18 cellular contexts compared by ENCODE assay signal in the genomic region with DNA sequence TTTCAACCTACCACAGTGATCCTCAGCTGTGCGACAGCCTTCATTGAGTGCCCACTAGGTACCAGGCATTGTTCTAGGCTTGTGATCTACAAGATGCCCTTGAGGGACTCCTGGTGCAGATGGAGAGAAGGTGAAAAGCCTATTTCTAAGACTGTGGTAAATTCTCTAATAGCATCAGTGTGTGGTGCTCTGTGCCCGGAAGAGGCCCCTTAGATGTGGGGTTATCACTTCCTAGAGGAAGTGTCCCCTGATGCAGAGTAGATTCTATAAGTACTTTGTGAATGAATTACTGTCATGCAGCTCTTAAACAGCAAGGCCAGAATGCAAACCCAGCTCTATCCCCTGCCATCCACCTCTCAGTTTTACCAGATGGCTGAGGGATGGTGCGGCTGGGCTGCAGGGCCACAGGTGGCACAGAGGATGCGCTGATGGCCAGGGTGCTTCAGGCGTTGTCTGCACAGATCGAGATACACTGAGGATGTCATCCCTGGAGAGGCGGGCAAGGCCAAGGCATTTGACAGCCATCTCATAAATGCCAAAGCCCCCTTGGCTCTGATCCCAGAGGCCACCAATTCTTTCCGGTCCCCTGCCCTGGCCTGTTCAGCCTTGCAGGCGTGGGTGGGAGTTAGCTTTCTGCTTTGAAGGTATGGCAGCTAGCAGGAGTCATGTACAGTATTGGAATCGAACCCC.
DNase-seq lines count a peak whose midpoint lies in the region; ATAC-seq and TF ChIP-seq lines count a peak whose summit lies in the region.
"Had no signal": no experiment of that assay in that cellular context is flagged by ENCODE, and none has a peak within 500 bp of the region (broad histone marks: within the 10 kb centered on the region; RNA-seq: fewer than 3 reads in every experiment).

No MANE protein-coding gene starts in this region.

- H3K4ac ChIP-seq in H9 (ENCODE audit: low read depth, low read length) = no peak overlapping the region

- H3K27me3 Mint-ChIP-seq in activated CD8-positive, alpha-beta memory T cell treated with anti-CD3 and anti-CD28 coated beads, Interleukin-2, amount 10 ng/mL, durations not matched to agents 7 days and 5 days = peaks cover 81% of the 10 kb centered on the region
- peaks cover 2% of the 10 kb centered on the region for H3K27me3 Mint-ChIP-seq in H9 (ENCODE audit: low read depth)
- H3K27me3 Mint-ChIP-seq in T-helper 2 cell treated with Interferon-gamma antibody and Interleukin-4, amounts not matched to agents 5 μg/mL and 100 μg/mL, for 36 hours (ENCODE audit: low read depth) = peaks cover 54% of the 10 kb centered on the region
- peaks cover 7 to 22% (median 18%) of the 10 kb centered on the region in 3 donors for H3K27me3 Mint-ChIP-seq in immature natural killer cell (ENCODE audit: low read depth in 3 of 3)

- H3K27ac Mint-ChIP-seq in activated CD8-positive, alpha-beta memory T cell treated with anti-CD3 and anti-CD28 coated beads, Interleukin-2, amount 10 ng/mL, durations not matched to agents 7 days and 5 days = no peak overlapping the region
- H3K27ac Mint-ChIP-seq in H9 (no peak overlapping the region), immature natural killer cell (peak overlapping the region in 1 of 6 donors; percentile 5)
- H3K27ac Mint-ChIP-seq in T-helper 2 cell treated with Interferon-gamma antibody and Interleukin-4, amounts not matched to agents 5 μg/mL and 100 μg/mL, for 36 hours = no peak overlapping the region

- H3K4me1 Mint-ChIP-seq in activated CD8-positive, alpha-beta memory T cell treated with anti-CD3 and anti-CD28 coated beads, Interleukin-2, amount 10 ng/mL, durations not matched to agents 7 days and 5 days = peaks cover 13% of the 10 kb centered on the region
- H3K4me1 Mint-ChIP-seq in H9 (no peaks in the 10 kb centered on the region), immature natural killer cell (peaks cover 16 to 25% of the 10 kb centered on the region in 2 donors)
- peaks cover 17% of the 10 kb centered on the region for H3K4me1 Mint-ChIP-seq in T-helper 2 cell treated with Interferon-gamma antibody and Interleukin-4, amounts not matched to agents 5 μg/mL and 100 μg/mL, for 36 hours (ENCODE audit: low read depth)

- no peak overlapping the region for H3K9ac ChIP-seq in H9 (ENCODE audit: extremely low read depth, insufficient read length, low read length)

- no peak overlapping the region for H3T11ph ChIP-seq in H9 (ENCODE audit: low read length)

- H3K4me2 ChIP-seq in H9 (ENCODE audit: insufficient read depth, insufficient read length, low read length) = no peak overlapping the region

- no peaks in the 10 kb centered on the region for H3K79me1 ChIP-seq in H9 (ENCODE audit: insufficient read depth, low read depth, low read length, poor library complexity, severe bottlenecking)

- no peaks in the 10 kb centered on the region for H4K20me1 ChIP-seq in H9 (ENCODE audit: control insufficient read depth, insufficient read depth, insufficient read length)

- CTCF ChIA-PET in activated CD8-positive, alpha-beta memory T cell treated with anti-CD3 and anti-CD28 coated beads, Interleukin-2, amount 10 ng/mL, durations not matched to agents 7 days and 5 days (lab: Charles Lee) = interaction anchor here (1.1 to 1.4 kb wide), 2 partner anchors 17 to 29 kb away, joined by 3 read pairs; no protein-coding TSS in a partner anchor

- no peaks in the 10 kb centered on the region for H3K23me2 ChIP-seq in H9 (ENCODE audit: insufficient read length, low read depth, low read length, poor library complexity, severe bottlenecking)

- H2BK120ac ChIP-seq in H9 (ENCODE audit: low read depth, low read length, poor library complexity, severe bottlenecking) = no peak overlapping the region

- H3K27me3 ChIP-seq in H9 (ENCODE audit: insufficient read depth, low read length) (no peaks in the 10 kb centered on the region), ascending aorta (no peaks in the 10 kb centered on the region)
- H3K27me3 ChIP-seq: Peyer's patch had no signal

- H3K4me1 ChIP-seq in H9 (ENCODE audit: insufficient read depth, low read length) (no peaks in the 10 kb centered on the region), ascending aorta (peaks cover 3 to 8% of the 10 kb centered on the region in 2 donors)

- TF ChIP-seq CTCF in H9 (conservative IDR thresholded peaks at IDR 0.05) (no peak), ascending aorta (IDR thresholded peaks at IDR 0.05) (no peak)

- no peak overlapping the region for H2BK20ac ChIP-seq in H9 (ENCODE audit: low read depth, low read length, poor library complexity, severe bottlenecking)

- H3K14ac ChIP-seq in H9 (ENCODE audit: insufficient read depth, low read length) = no peak overlapping the region

- no peak overlapping the region for H4K8ac ChIP-seq in H9 (replicated peaks; ENCODE audit: insufficient read length, low read depth, low read length)

- H2AFZ ChIP-seq in H9 (ENCODE audit: low read length) = no peak overlapping the region

- no peak overlapping the region for H3K18ac ChIP-seq in H9 (ENCODE audit: insufficient read length, low read depth, low read length)

- intact Hi-C loops in ascending aorta (cut with DNase I) = loop anchor here (10.0 kb wide), 1 partner anchor 173 kb away; a partner anchor contains a TSS

- H4K91ac ChIP-seq in H9 (ENCODE audit: insufficient read length, low read depth, low read length) = no peak overlapping the region

- H2AK5ac ChIP-seq in H9 (ENCODE audit: insufficient read length, low read length) = no peak overlapping the region

- no peaks in the 10 kb centered on the region for H3K9me3 Mint-ChIP-seq in activated CD8-positive, alpha-beta memory T cell treated with anti-CD3 and anti-CD28 coated beads, Interleukin-2, amount 10 ng/mL, durations not matched to agents 7 days and 5 days (ENCODE audit: low read depth)
- no peaks in the 10 kb centered on the region for H3K9me3 Mint-ChIP-seq in H9
- H3K9me3 Mint-ChIP-seq in T-helper 2 cell treated with Interferon-gamma antibody and Interleukin-4, amounts not matched to agents 5 μg/mL and 100 μg/mL, for 36 hours = peaks cover 4% of the 10 kb centered on the region
- no peaks in the 10 kb centered on the region for H3K9me3 Mint-ChIP-seq in immature natural killer cell

- H3K9me3 ChIP-seq in H9 (ENCODE audit: control insufficient read depth, low read depth, low read length) = no peaks in the 10 kb centered on the region
- H3K9me3 ChIP-seq in ascending aorta = no peaks in the 10 kb centered on the region
- H3K9me3 ChIP-seq: Peyer's patch had no signal

- H4K5ac ChIP-seq in H9 (ENCODE audit: insufficient read length, low read depth, low read length) = no peak overlapping the region

- no peak overlapping the region for H2BK12ac ChIP-seq in H9 (ENCODE audit: insufficient read length, low read depth, low read length)

- H3K4me3 Mint-ChIP-seq in activated CD8-positive, alpha-beta memory T cell treated with anti-CD3 and anti-CD28 coated beads, Interleukin-2, amount 10 ng/mL, durations not matched to agents 7 days and 5 days = no peak overlapping the region
- H3K4me3 Mint-ChIP-seq in H9 (no peak overlapping the region), immature natural killer cell (peak overlapping the region in 2 of 5 donors; percentile 34 to 44)
- H3K4me3 Mint-ChIP-seq in T-helper 2 cell treated with Interferon-gamma antibody and Interleukin-4, amounts not matched to agents 5 μg/mL and 100 μg/mL, for 36 hours = peak overlapping the region; percentile 50

- H3K56ac ChIP-seq in H9 (ENCODE audit: insufficient read length, low read depth, low read length) = no peak overlapping the region

- H2BK15ac ChIP-seq in H9 (ENCODE audit: low read depth, low read length) = no peak overlapping the region

- H3K36me3 ChIP-seq in ascending aorta = no peaks in the 10 kb centered on the region
- H3K36me3 ChIP-seq: MG63, Peyer's patch had no signal

- WGBS in H9 (ENCODE audit: extremely low coverage, insufficient read length, low lambda C conversion rate) = no CpG with 5 or more reads among the region's 10 CpGs

- peak; percentile 55 for ATAC-seq in activated CD8-positive, alpha-beta memory T cell treated with anti-CD3 and anti-CD28 coated beads, Interleukin-2, amount 10 ng/mL, durations not matched to agents 7 days and 5 days
- ATAC-seq in HG03354 (IDR thresholded peaks at IDR 0.05; ENCODE audit: poor library complexity, severe bottlenecking, unreplicated experiment) = no peak
- ATAC-seq: left cardiac atrium, right cardiac atrium had no signal

- no peaks in the 10 kb centered on the region for H3K36me3 Mint-ChIP-seq in activated CD8-positive, alpha-beta memory T cell treated with anti-CD3 and anti-CD28 coated beads, Interleukin-2, amount 10 ng/mL, durations not matched to agents 7 days and 5 days
- H3K36me3 Mint-ChIP-seq in H9 (ENCODE audit: insufficient read depth in 1 of 3, low read depth in 3 of 3) = no peaks in the 10 kb centered on the region
- H3K36me3 Mint-ChIP-seq in T-helper 2 cell treated with Interferon-gamma antibody and Interleukin-4, amounts not matched to agents 5 μg/mL and 100 μg/mL, for 36 hours (ENCODE audit: low read depth) = peaks cover 4% of the 10 kb centered on the region
- H3K36me3 Mint-ChIP-seq in immature natural killer cell = peaks cover 0 to 9% (median 0%) of the 10 kb centered on the region in 3 donors

- H3K23ac ChIP-seq in H9 (ENCODE audit: insufficient read length, low read depth, low read length) = no peak overlapping the region

- H3K27ac ChIP-seq in H9 (ENCODE audit: insufficient read length, low read depth, low read length) (no peak overlapping the region), ascending aorta (no peak overlapping the region)
- H3K27ac ChIP-seq: Peyer's patch had no signal

- H3K79me2 ChIP-seq in H9 (ENCODE audit: insufficient read depth, low read length) = no peaks in the 10 kb centered on the region

- H3K4me3 ChIP-seq in ascending aorta = no peak overlapping the region
- H3K4me3 ChIP-seq: MG63, Peyer's patch had no signal

- DNase-seq in activated CD8-positive, alpha-beta memory T cell treated with anti-CD3 and anti-CD28 coated beads, Interleukin-2, amount 10 ng/mL, durations not matched to agents 7 days and 5 days = no peak
- DNase-seq in activated CD8-positive, alpha-beta memory T cell treated with anti-CD3 and anti-CD28 coated beads, Interleukin-2, amount 50 U/mL, for 4 hours = no peak
- DNase-seq in H9 (peak; percentile 6), immature natural killer cell (peak in 2 of 3 donors; percentile 29 to 38), ascending aorta (ENCODE audit: low spot score in 2 of 2) (no peak), NCI-H2227 treated with DMSO at 0.1 percent for 48 hours (lab: John Stamatoyannopoulos, UW) (no peak)
- DNase-seq in T-helper 2 cell treated with Interferon-gamma antibody and Interleukin-4, amounts not matched to agents 5 μg/mL and 100 μg/mL, for 36 hours (ENCODE audit: low spot score) = no peak
- DNase-seq: amygdala, HCEC 1CT, hypothalamus, left cardiac atrium, MG63, NCI-H2029 treated with DMSO at 0.1 percent for 48 hours, NCI-H526 treated with DMSO at 0.1 percent for 48 hours, nucleus accumbens, right cardiac atrium had no signal

- no peak overlapping the region for H2BK5ac ChIP-seq in H9 (ENCODE audit: insufficient read length, low read length)

Comparison
In these comparisons a context has a peak if more than half of its experiments do, and no peak if none do; other contexts are left out.
1. DNase-seq: peak in H9 (single experiment) and immature natural killer cell (2 of 3); none in activated CD8-positive, alpha-beta memory T cell treated with anti-CD3 and anti-CD28 coated beads, Interleukin-2, amount 10 ng/mL, durations not matched to agents 7 days and 5 days (single experiment), activated CD8-positive, alpha-beta memory T cell treated with anti-CD3 and anti-CD28 coated beads, Interleukin-2, amount 50 U/mL, for 4 hours (single experiment), T-helper 2 cell treated with Interferon-gamma antibody and Interleukin-4, amounts not matched to agents 5 μg/mL and 100 μg/mL, for 36 hours (single experiment), ascending aorta (0 of 2) and NCI-H2227 treated with DMSO at 0.1 percent for 48 hours (single experiment).